Comparison of ENCODE assay signal across 10 cellular contexts in the genomic region with DNA sequence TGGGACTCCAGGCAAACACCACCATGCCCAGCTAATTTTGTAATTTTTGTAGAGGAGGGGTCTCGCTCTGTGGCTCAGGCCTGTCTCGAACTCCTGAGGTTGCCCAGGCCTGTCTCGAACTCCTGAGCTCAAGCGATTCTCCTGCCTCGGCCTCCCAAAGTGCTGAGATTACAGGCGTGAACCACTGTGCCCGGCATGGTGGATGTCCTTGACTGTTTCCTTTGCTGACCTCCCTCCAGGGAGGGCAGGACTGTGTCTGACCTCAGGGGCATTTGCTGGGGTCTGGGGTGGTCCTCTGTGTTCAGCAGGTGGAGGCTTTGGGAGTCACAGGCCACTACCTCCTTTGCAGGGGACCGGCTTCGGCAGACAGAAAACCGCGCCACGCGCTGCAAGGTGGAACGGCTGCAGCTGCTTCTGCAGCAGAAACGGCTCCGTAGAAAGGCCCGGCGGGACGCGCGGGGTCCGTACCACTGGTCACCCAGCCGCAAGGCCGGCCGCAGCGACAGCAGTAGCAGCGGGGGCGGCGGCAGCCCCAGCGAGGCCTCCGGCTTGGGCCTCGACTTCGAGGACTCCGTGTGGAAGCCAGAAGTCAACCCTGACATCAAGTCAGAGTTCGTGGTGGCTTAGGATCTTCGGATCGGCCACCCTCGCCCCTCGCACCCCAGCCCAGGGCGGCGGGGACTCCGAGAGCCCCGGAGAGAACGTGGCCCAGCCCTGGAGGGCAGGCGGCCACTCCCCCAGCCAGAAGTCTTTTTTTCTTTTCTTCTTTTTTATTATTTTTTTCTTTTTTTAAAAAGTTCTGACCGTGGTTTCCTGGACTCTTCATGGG. TPM values are rescaled to one million over a fixed set of nuclear protein-coding genes. Genes with fewer than 3 reads are reported as not detected.
DNase-seq lines count a peak whose midpoint lies in the region; ATAC-seq, FAIRE-seq and TF ChIP-seq lines count a peak whose summit lies in the region.
"Had no signal": no experiment of that assay in that cellular context is flagged by ENCODE, and none has a peak within 500 bp of the region (broad histone marks: within the 10 kb centered on the region; RNA-seq: fewer than 3 reads in every experiment).

No MANE protein-coding gene starts in this region.

- peak overlapping the region; percentile 76 for H3K27ac Mint-ChIP-seq in activated B cell treated with CpG ODN at 0.5 μM for 24 hours

- peaks cover 3 to 50% of the 10 kb centered on the region in 2 donors for H3K36me3 ChIP-seq in gastroesophageal sphincter
- H3K36me3 ChIP-seq in smooth muscle cell (ENCODE audit: low read depth): no peaks in the 10 kb centered on the region
- H3K36me3 ChIP-seq in kidney (ENCODE audit: control insufficient read depth in 1 of 2, insufficient read depth in 2 of 2, low read length in 2 of 2): peaks cover 17 to 30% of the 10 kb centered on the region in 2 donors

- no peak for TF ChIP-seq CTCF in activated B cell treated with CpG ODN at 0.5 μM for 24 hours (IDR thresholded peaks at IDR 0.05)
- no peak for TF ChIP-seq CTCF in gastroesophageal sphincter (IDR thresholded peaks at IDR 0.05)
- no peak for TF ChIP-seq CTCF in smooth muscle cell (IDR thresholded peaks at IDR 0.05; ENCODE audit: borderline replicate concordance, insufficient read depth, poor library complexity, severe bottlenecking)
- no peak for TF ChIP-seq CTCF in kidney (IDR thresholded peaks at IDR 0.05; ENCODE audit: borderline replicate concordance, extremely low read depth, insufficient read depth)

- peak overlapping the region; percentile 48 for H3K4me3 Mint-ChIP-seq in activated B cell treated with CpG ODN at 0.5 μM for 24 hours

- H3K4me3 ChIP-seq in gastroesophageal sphincter (no peak overlapping the region), smooth muscle cell (no peak overlapping the region), kidney (ENCODE audit: low read length in 2 of 2) (no peak overlapping the region)

- no peaks in the 10 kb centered on the region for H3K9me3 ChIP-seq in gastroesophageal sphincter
- H3K9me3 ChIP-seq in smooth muscle cell (replicated peaks; ENCODE audit: low read depth): no peaks in the 10 kb centered on the region
- H3K9me3 ChIP-seq in kidney (ENCODE audit: control insufficient read depth in 1 of 2, low read length in 2 of 2): no peaks in the 10 kb centered on the region

- TF ChIP-seq EP300 in gastroesophageal sphincter (IDR thresholded peaks at IDR 0.05): no peak

- no peaks in the 10 kb centered on the region for H3K27me3 Mint-ChIP-seq in activated B cell treated with CpG ODN at 0.5 μM for 24 hours

- H3F3A ChIP-seq in smooth muscle cell (ENCODE audit: low read depth): peaks cover 65% of the 10 kb centered on the region

- H3K36me3 Mint-ChIP-seq in activated B cell treated with CpG ODN at 0.5 μM for 24 hours (ENCODE audit: low read depth): peaks cover 36% of the 10 kb centered on the region

- peaks cover 72% of the 10 kb centered on the region for H3K4me1 Mint-ChIP-seq in activated B cell treated with CpG ODN at 0.5 μM for 24 hours

- CTCF ChIA-PET in activated B cell treated with CpG ODN at 0.5 μM for 24 hours (lab: Charles Lee): interaction anchor here (1.7 to 3.1 kb wide), 2 partner anchors 10 to 13 kb away, joined by 4 to 8 read pairs; no protein-coding TSS in a partner anchor

- no peak overlapping the region for H2AFZ ChIP-seq in smooth muscle cell (ENCODE audit: low read depth)

- H3K27me3 ChIP-seq in gastroesophageal sphincter (no peaks in the 10 kb centered on the region), smooth muscle cell (ENCODE audit: low read depth) (no peaks in the 10 kb centered on the region)

- no peak overlapping the region for H3K4me2 ChIP-seq in smooth muscle cell

- H3K79me2 ChIP-seq in smooth muscle cell (ENCODE audit: low read depth): peaks cover 60% of the 10 kb centered on the region

- peaks cover 79% of the 10 kb centered on the region for H4K20me1 ChIP-seq in smooth muscle cell (ENCODE audit: low read depth)

- ATAC-seq in activated B cell treated with CpG ODN at 0.5 μM for 24 hours (ENCODE audit: low read depth) (no peak), gastroesophageal sphincter (no peak), GM21381 (IDR thresholded peaks at IDR 0.05; ENCODE audit: unreplicated experiment) (no peak)

- POLR2A ChIA-PET in activated B cell treated with CpG ODN at 0.5 μM for 24 hours (lab: Charles Lee): interaction anchor here (0.7 to 4.8 kb wide), 6 partner anchors 8 to 199 kb away, joined by 3 to 139 read pairs (median 6); a partner anchor contains a TSS

- TF ChIP-seq POLR2A in GM19099 (IDR thresholded peaks at IDR 0.05; ENCODE audit: extremely low read depth, insufficient read length, low read depth): peak; percentile 7
- TF ChIP-seq POLR2A in gastroesophageal sphincter (IDR thresholded peaks at IDR 0.05): no peak

- DNase-seq in activated B cell treated with CpG ODN at 0.5 μM for 24 hours: no peak
- no peak for DNase-seq in smooth muscle cell (lab: John Stamatoyannopoulos, UW; ENCODE audit: unreplicated experiment)
- DNase-seq in kidney: no peak
- DNase-seq in NCI-H524 (lab: John Stamatoyannopoulos, UW): no peak
- DNase-seq in stimulated activated CD4-positive, alpha-beta T cell treated with anti-CD3 and anti-CD28 coated beads, Interleukin-4, amount 100 ng/mL, for 1 hour: no peak
- DNase-seq: NCI-H1048 had no signal

- H3K4me1 ChIP-seq in gastroesophageal sphincter (peaks cover 0 to 98% (median 62%) of the 10 kb centered on the region in 3 donors), smooth muscle cell (ENCODE audit: low read depth) (peaks cover 27% of the 10 kb centered on the region), kidney (ENCODE audit: control insufficient read depth in 1 of 2, insufficient read depth in 1 of 2, low read depth in 1 of 2, low read length in 2 of 2) (peaks cover 31 to 65% of the 10 kb centered on the region in 2 donors)

- no peaks in the 10 kb centered on the region for H3K9me3 Mint-ChIP-seq in activated B cell treated with CpG ODN at 0.5 μM for 24 hours

- H3K27ac ChIP-seq in gastroesophageal sphincter (peak overlapping the region in 3 of 4 donors; percentile 55 to 100 (median 99)), smooth muscle cell (ENCODE audit: low read depth) (peak overlapping the region; percentile 74), kidney (ENCODE audit: low read depth in 2 of 2, low read length in 2 of 2) (no peak overlapping the region)

- no peak for FAIRE-seq in kidney (lab: Jason Lieb, UNC)
- FAIRE-seq: bronchial epithelial cell had no signal

- H3K9ac ChIP-seq in smooth muscle cell (ENCODE audit: low read depth) (no peak overlapping the region), kidney (ENCODE audit: low read length in 2 of 2) (no peak overlapping the region)

- intact Hi-C loops in activated B cell treated with CpG ODN at 0.5 μM for 24 hours (cut with micrococcal nuclease) (no loop called here), kidney (cut with DNase I) (no loop called here)

- 75 to 85% methylated on average over 10 to 28 of the region's 46 CpGs for WGBS in gastroesophageal sphincter (ENCODE audit: low coverage in 1 of 2), 2 donors
- WGBS in smooth muscle cell (ENCODE audit: low lambda C conversion rate): 94% methylated on average over 45 of the region's 46 CpGs

RNA-seq across cellular contexts. Expression of a gene that starts 8.5 kb away (rescaled TPM):
- total RNA-seq in activated B cell treated with CpG ODN at 0.5 μM for 24 hours: 64.5 and 68.4 TPM in 2 replicates
- 10 to 100 TPM; 20.0 to 40.1 (median 24.2) TPM for total RNA-seq in gastroesophageal sphincter
- total RNA-seq in smooth muscle cell: 25.0 and 58.5 TPM in 2 replicates
- polyA plus RNA-seq in smooth muscle cell: 65.3 and 70.6 TPM in 2 replicates
- 205 TPM for total RNA-seq in kidney
- polyA plus RNA-seq in kidney (ENCODE audit: insufficient read depth, low read depth, low replicate concordance): 21.3 TPM

RNA-seq across cellular contexts. Expression of a gene that starts 12.3 kb away (rescaled TPM):
- total RNA-seq in activated B cell treated with CpG ODN at 0.5 μM for 24 hours: 399 and 400 TPM in 2 replicates
- 100 to 1,000 TPM; 350 to 708 (median 559) TPM for total RNA-seq in gastroesophageal sphincter
- 119 and 122 TPM in 2 replicates for total RNA-seq in smooth muscle cell
- 215 and 235 TPM in 2 replicates for polyA plus RNA-seq in smooth muscle cell
- 533 TPM for total RNA-seq in kidney
- polyA plus RNA-seq in kidney (ENCODE audit: insufficient read depth, low read depth, low replicate concordance): 408 TPM

RNA-seq across cellular contexts. Expression of a gene that starts 15.3 kb away (rescaled TPM):
- total RNA-seq in activated B cell treated with CpG ODN at 0.5 μM for 24 hours: 172 and 185 TPM in 2 replicates
- 100 to 1,000 TPM in 1 of 4 donors, 10 to 100 TPM in 3; 62.3 to 116 (median 84.1) TPM for total RNA-seq in gastroesophageal sphincter
- total RNA-seq in smooth muscle cell: 29.1 and 68.8 TPM in 2 replicates
- polyA plus RNA-seq in smooth muscle cell: 265 and 272 TPM in 2 replicates
- total RNA-seq in kidney: 183 TPM
- 641 TPM for polyA plus RNA-seq in kidney (ENCODE audit: insufficient read depth, low read depth, low replicate concordance)

RNA-seq across cellular contexts. Expression of a gene that starts 18.5 kb away (rescaled TPM):
- 47.9 and 52.0 TPM in 2 replicates for total RNA-seq in activated B cell treated with CpG ODN at 0.5 μM for 24 hours
- total RNA-seq in gastroesophageal sphincter: 10 to 100 TPM; 14.2 to 42.2 (median 21.8) TPM
- 33.4 and 41.5 TPM in 2 replicates for total RNA-seq in smooth muscle cell
- 75.6 and 78.1 TPM in 2 replicates for polyA plus RNA-seq in smooth muscle cell
- 35.3 TPM for total RNA-seq in kidney
- polyA plus RNA-seq in kidney (ENCODE audit: insufficient read depth, low read depth, low replicate concordance): 94.7 TPM

RNA-seq across cellular contexts. Expression of a gene that starts 19.1 kb away (rescaled TPM):
- total RNA-seq in activated B cell treated with CpG ODN at 0.5 μM for 24 hours (0.29 and 0.64 TPM in 2 replicates), gastroesophageal sphincter (under 1 TPM in 3 of 4 donors, not detected in 1; 0.13 to 0.73 (median 0.49) TPM), smooth muscle cell (1.7 and 2.7 TPM in 2 replicates), kidney (1.1 TPM)
- polyA plus RNA-seq in smooth muscle cell (10.2 and 10.5 TPM in 2 replicates), kidney (ENCODE audit: insufficient read depth, low read depth, low replicate concordance) (1.0 TPM)

Comparison
In these comparisons a context has a peak if more than half of its experiments do, and no peak if none do; other contexts are left out.
1. H3K27ac ChIP-seq: peak in gastroesophageal sphincter (3 of 4) and smooth muscle cell (single experiment); none in kidney (0 of 2).